20 cellular contexts compared by ENCODE assay signal in the genomic region with DNA sequence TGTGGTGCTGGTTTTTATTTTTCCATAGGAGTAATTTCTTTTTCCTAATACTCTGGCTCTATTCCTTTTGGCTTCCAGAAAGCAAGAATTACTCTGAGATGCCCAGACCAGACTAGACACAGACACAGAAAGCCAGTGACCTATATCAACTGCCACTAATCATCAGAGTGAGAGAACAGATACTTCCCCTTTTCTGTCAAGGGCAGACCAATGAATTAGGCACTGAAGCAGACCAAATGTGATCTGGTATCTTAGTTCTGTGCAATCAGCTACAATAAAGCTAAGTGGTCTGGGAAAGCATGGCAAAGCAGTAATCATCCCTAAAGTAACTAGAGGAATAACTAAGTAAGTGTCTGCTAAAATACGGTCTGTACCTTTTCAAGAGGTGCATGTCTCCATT.
DNase-seq lines count a peak whose midpoint lies in the region; ATAC-seq and TF ChIP-seq lines count a peak whose summit lies in the region.
"Had no signal": no experiment of that assay in that cellular context is flagged by ENCODE, and none has a peak within 500 bp of the region (broad histone marks: within the 10 kb centered on the region; RNA-seq: fewer than 3 reads in every experiment).

No MANE protein-coding gene starts in this region.

- H3K4me1 Mint-ChIP-seq in glutamatergic neuron (ENCODE audit: low read depth, unreplicated experiment): peaks cover 13% of the 10 kb centered on the region

- H3K36me3 Mint-ChIP-seq in glutamatergic neuron (ENCODE audit: unreplicated experiment): peaks cover 3% of the 10 kb centered on the region
- H3K36me3 Mint-ChIP-seq: brain, memory B cell had no signal

- H3K27ac Mint-ChIP-seq in glutamatergic neuron (ENCODE audit: unreplicated experiment): no peak overlapping the region
- H3K27ac Mint-ChIP-seq: activated CD4-positive, alpha-beta memory T cell treated with anti-CD3 and anti-CD28 coated beads, Interleukin-2, amount 10 ng/mL, durations not matched to agents 7 days and 5 days; memory B cell had no signal

- no peak for TF ChIP-seq CTCF in glutamatergic neuron (IDR thresholded peaks at IDR 0.05; ENCODE audit: partially characterized antibody, unreplicated experiment)

- H3K9me3 Mint-ChIP-seq in glutamatergic neuron (ENCODE audit: unreplicated experiment): peaks cover 5% of the 10 kb centered on the region
- H3K9me3 Mint-ChIP-seq: brain had no signal

- peaks cover 2% of the 10 kb centered on the region for H3K27me3 Mint-ChIP-seq in glutamatergic neuron (ENCODE audit: unreplicated experiment)
- H3K27me3 Mint-ChIP-seq: activated CD4-positive, alpha-beta memory T cell treated with anti-CD3 and anti-CD28 coated beads, Interleukin-2, amount 10 ng/mL, durations not matched to agents 7 days and 5 days; brain; memory B cell had no signal

- peak; percentile 69 for ATAC-seq in HG03066 (IDR thresholded peaks at IDR 0.05; ENCODE audit: low read depth, unreplicated experiment)
- ATAC-seq in GM18519 (IDR thresholded peaks at IDR 0.05; ENCODE audit: low FRiP score, unreplicated experiment): no peak
- no peak for ATAC-seq in HG02885 (IDR thresholded peaks at IDR 0.05; ENCODE audit: poor library complexity, unreplicated experiment)
- ATAC-seq: stimulated activated naive CD8-positive, alpha-beta T cell treated with anti-CD3 and anti-CD28 coated beads, Interleukin-15, Interleukin-2, amounts not matched to agents 100 U/mL and 50 U/mL, for 24 hours had no signal

- H3K4me3 Mint-ChIP-seq in glutamatergic neuron (ENCODE audit: unreplicated experiment): no peak overlapping the region
- H3K4me3 Mint-ChIP-seq: activated CD4-positive, alpha-beta memory T cell treated with anti-CD3 and anti-CD28 coated beads, Interleukin-2, amount 10 ng/mL, durations not matched to agents 7 days and 5 days; brain; memory B cell had no signal

- DNase-seq in DMS79 treated with DMSO at 0.1 percent for 48 hours (lab: John Stamatoyannopoulos, UW): peak; percentile 53
- DNase-seq in RPMI8226: peak; percentile 73
- peak; percentile 5 for DNase-seq in medulla oblongata (ENCODE audit: extremely low spot score)
- DNase-seq in glutamatergic neuron: no peak
- DNase-seq: activated CD4-positive, alpha-beta memory T cell treated with anti-CD3 and anti-CD28 coated beads, Interleukin-2, amount 10 ng/mL, durations not matched to agents 7 days and 5 days; activated gamma-delta T cell treated with Interleukin-2 at 50 U/mL for 16 hours; colonic mucosa; DMS53; GM23248; islet precursor cell; NCI-H187; PC-9; stimulated activated CD4-positive, alpha-beta T cell treated with anti-CD3 and anti-CD28 coated beads, Interleukin-2, amount 100 ng/mL, for 48 hours; stimulated activated naive CD8-positive, alpha-beta T cell treated with anti-CD3 and anti-CD28 coated beads, Interleukin-15, Interleukin-2, amounts not matched to agents 100 U/mL and 50 U/mL, for 24 hours; T-helper 9 cell had no signal
